Comparison of ENCODE assay signal across 1 cellular context in the genomic region with DNA sequence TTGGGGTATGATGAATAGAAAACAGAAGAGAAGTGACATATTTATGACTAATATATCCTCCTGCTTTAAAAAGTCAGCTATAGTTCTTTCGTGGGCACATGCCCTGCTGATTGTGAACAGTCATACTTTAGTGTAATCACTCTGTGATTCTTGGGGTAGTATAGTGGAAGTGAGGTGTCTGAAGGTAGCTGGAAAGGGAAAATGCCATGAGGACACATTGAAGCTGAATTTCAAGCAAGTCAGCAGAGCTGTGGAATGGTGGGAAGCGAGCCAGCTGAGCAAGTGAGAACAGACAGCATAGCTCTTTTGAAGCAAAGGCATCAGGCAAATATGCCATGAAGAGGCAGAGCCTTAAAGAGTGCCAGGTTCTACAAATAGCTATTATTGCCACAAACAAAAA.
TF ChIP-seq lines count a peak whose summit lies in the region.

No MANE protein-coding gene starts in this region.

TF ChIP-seq in WTC11, 78 proteins besides CTCF, POLR2A, EP300 and RAD21 (continued from another document):
- TF ChIP-seq, protein P1, sequence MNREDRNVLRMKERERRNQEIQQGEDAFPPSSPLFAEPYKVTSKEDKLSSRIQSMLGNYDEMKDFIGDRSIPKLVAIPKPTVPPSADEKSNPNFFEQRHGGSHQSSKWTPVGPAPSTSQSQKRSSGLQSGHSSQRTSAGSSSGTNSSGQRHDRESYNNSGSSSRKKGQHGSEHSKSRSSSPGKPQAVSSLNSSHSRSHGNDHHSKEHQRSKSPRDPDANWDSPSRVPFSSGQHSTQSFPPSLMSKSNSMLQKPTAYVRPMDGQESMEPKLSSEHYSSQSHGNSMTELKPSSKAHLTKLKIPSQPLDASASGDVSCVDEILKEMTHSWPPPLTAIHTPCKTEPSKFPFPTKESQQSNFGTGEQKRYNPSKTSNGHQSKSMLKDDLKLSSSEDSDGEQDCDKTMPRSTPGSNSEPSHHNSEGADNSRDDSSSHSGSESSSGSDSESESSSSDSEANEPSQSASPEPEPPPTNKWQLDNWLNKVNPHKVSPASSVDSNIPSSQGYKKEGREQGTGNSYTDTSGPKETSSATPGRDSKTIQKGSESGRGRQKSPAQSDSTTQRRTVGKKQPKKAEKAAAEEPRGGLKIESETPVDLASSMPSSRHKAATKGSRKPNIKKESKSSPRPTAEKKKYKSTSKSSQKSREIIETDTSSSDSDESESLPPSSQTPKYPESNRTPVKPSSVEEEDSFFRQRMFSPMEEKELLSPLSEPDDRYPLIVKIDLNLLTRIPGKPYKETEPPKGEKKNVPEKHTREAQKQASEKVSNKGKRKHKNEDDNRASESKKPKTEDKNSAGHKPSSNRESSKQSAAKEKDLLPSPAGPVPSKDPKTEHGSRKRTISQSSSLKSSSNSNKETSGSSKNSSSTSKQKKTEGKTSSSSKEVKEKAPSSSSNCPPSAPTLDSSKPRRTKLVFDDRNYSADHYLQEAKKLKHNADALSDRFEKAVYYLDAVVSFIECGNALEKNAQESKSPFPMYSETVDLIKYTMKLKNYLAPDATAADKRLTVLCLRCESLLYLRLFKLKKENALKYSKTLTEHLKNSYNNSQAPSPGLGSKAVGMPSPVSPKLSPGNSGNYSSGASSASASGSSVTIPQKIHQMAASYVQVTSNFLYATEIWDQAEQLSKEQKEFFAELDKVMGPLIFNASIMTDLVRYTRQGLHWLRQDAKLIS (CRISPR knock-in tag; IDR thresholded peaks at IDR 0.05; ENCODE audit: borderline replicate concordance) = no peak
- TF ChIP-seq, protein P2, sequence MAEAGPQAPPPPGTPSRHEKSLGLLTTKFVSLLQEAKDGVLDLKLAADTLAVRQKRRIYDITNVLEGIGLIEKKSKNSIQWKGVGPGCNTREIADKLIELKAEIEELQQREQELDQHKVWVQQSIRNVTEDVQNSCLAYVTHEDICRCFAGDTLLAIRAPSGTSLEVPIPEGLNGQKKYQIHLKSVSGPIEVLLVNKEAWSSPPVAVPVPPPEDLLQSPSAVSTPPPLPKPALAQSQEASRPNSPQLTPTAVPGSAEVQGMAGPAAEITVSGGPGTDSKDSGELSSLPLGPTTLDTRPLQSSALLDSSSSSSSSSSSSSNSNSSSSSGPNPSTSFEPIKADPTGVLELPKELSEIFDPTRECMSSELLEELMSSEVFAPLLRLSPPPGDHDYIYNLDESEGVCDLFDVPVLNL (CRISPR knock-in tag; IDR thresholded peaks at IDR 0.05; ENCODE audit: borderline replicate concordance, low read depth) = no peak
- TF ChIP-seq ZNF219 (CRISPR knock-in tag; IDR thresholded peaks at IDR 0.05; ENCODE audit: borderline replicate concordance) (no peak), ZNF416 (CRISPR knock-in tag; IDR thresholded peaks at IDR 0.05) (no peak), GTF2I (CRISPR knock-in tag; conservative IDR thresholded peaks at IDR 0.05) (no peak), TEAD1 (CRISPR knock-in tag; IDR thresholded peaks at IDR 0.05) (no peak), JUN (CRISPR knock-in tag; IDR thresholded peaks at IDR 0.05) (no peak), MXD4 (CRISPR knock-in tag; IDR thresholded peaks at IDR 0.05; ENCODE audit: borderline replicate concordance) (no peak), ETV6 (CRISPR knock-in tag; IDR thresholded peaks at IDR 0.05) (no peak), MYBL2 (CRISPR knock-in tag; IDR thresholded peaks at IDR 0.05) (no peak)
- TF ChIP-seq, protein P3, sequence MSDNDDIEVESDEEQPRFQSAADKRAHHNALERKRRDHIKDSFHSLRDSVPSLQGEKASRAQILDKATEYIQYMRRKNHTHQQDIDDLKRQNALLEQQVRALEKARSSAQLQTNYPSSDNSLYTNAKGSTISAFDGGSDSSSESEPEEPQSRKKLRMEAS (CRISPR knock-in tag; IDR thresholded peaks at IDR 0.05) = no peak
TF ChIP-seq in WTC11: peak in this region for 0.
